Comparison of ENCODE assay signal across 19 cellular contexts in the genomic region with DNA sequence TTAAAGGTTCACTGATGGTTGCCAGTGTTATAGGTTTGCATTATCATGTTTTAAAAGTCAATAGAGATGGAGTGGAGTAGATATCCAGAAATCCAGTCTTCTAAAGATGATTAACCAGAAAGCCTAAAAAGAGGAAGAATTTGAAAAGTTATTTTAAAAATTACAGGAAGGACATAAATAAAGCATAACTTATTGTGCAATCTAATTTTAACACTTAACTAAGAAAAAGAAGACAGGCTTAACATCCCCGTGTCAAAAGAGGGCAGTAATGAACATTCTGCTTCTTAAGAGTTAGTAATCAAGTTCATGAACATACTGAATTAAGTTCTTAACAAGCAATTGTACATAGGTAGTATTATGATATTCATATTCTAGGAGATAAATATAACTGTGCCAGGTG.
"Had no signal": no experiment of that assay in that cellular context is flagged by ENCODE, and none has a peak within 500 bp of the region (broad histone marks: within the 10 kb centered on the region; RNA-seq: fewer than 3 reads in every experiment).

No MANE protein-coding gene starts in this region.

- H3K27me3 ChIP-seq: brain microvascular endothelial cell, gastrocnemius medialis, heart left ventricle, upper lobe of left lung had no signal

- DNase-seq: activated CD4-positive, alpha-beta T cell treated with anti-CD3 and anti-CD28 coated beads, Interleukin-2, amount 10 ng/mL, durations not matched to agents 7 days and 5 days; activated CD8-positive, alpha-beta memory T cell treated with anti-CD3 and anti-CD28 coated beads, Interleukin-2, amount 50 U/mL, for 4 hours; activated effector memory CD4-positive, alpha-beta T cell treated with Interleukin-2 at 50 U/mL for 16 hours; activated naive CD4-positive, alpha-beta T cell treated with anti-CD3 and anti-CD28 coated beads, Interleukin-2, amount 10 ng/mL, durations not matched to agents 7 days and 5 days; activated naive CD8-positive, alpha-beta T cell treated with anti-CD3 and anti-CD28 coated beads, Interleukin-2, amount 50 U/mL, for 24 hours; activated T-cell treated with anti-CD3 and anti-CD28 coated beads, Interleukin-2, amount 50 U/mL, for 4 hours; anterior cingulate cortex; brain microvascular endothelial cell; gastrocnemius medialis; heart left ventricle; left ventricle myocardium superior; occipital lobe; retina; stimulated activated naive B cell treated with anti-CD40 and anti-IgM and Interleukin-4, amounts not matched to agents 10 μg/mL and 1 μg/mL and 100 μg/mL, for 72 hours; upper lobe of left lung had no signal

- FAIRE-seq: endometrium had no signal

- H3K36me3 ChIP-seq: brain microvascular endothelial cell had no signal

- H3K9me3 ChIP-seq: gastrocnemius medialis, heart left ventricle, thoracic aorta, upper lobe of left lung had no signal

- H3K27ac ChIP-seq: brain microvascular endothelial cell, coronary artery, gastrocnemius medialis, heart left ventricle, thoracic aorta, upper lobe of left lung had no signal

- H3K4me3 ChIP-seq: coronary artery, gastrocnemius medialis, heart left ventricle, thoracic aorta, upper lobe of left lung had no signal

- ATAC-seq: activated CD4-positive, CD25-positive, alpha-beta regulatory T cell treated with anti-CD3 and anti-CD28 coated beads, Interleukin-2, amount 50 U/mL, for 24 hours; activated naive CD8-positive, alpha-beta T cell treated with anti-CD3 and anti-CD28 coated beads, Interleukin-2, amount 50 U/mL, for 24 hours; activated T-cell treated with anti-CD3 and anti-CD28 coated beads, Interleukin-2, amount 50 U/mL, for 4 hours; gastrocnemius medialis; heart left ventricle; left ventricle myocardium superior; stimulated activated naive B cell treated with anti-CD40 and anti-IgM and Interleukin-4, amounts not matched to agents 10 μg/mL and 1 μg/mL and 100 μg/mL, for 72 hours had no signal
